24 cellular contexts compared by ENCODE assay signal in genomic region chr17:50957600-50958575, GRCh38.
DNase-seq lines count a peak whose midpoint lies in the region; ATAC-seq and TF ChIP-seq lines count a peak whose summit lies in the region.
"Had no signal": no experiment of that assay in that cellular context is flagged by ENCODE, and none has a peak within 500 bp of the region (broad histone marks: within the 10 kb centered on the region; RNA-seq: fewer than 3 reads in every experiment).

No MANE protein-coding gene starts in this region.

- H3K27ac ChIP-seq in heart left ventricle (no peak overlapping the region), MM.1S (ENCODE audit: low read length) (peak overlapping the region; percentile 97; the same call in 1 of the 2 replicates), endodermal cell (ENCODE audit: low read depth, low read length) (no peak overlapping the region), smooth muscle cell (ENCODE audit: low read depth) (peak overlapping the region; percentile 25)
- H3K27ac ChIP-seq: hepatocyte had no signal

- peaks cover 16% of the 10 kb centered on the region for H3K4me1 Mint-ChIP-seq in endodermal cell
- peaks cover 6% of the 10 kb centered on the region for H3K4me1 Mint-ChIP-seq in activated CD4-positive, alpha-beta T cell treated with anti-CD3 and anti-CD28 coated beads, Interleukin-2, amount 10 ng/mL, durations not matched to agents 24 days and 14 days

- H3K27ac Mint-ChIP-seq in endodermal cell: peak overlapping the region; percentile 55
- H3K27ac Mint-ChIP-seq in activated CD4-positive, alpha-beta T cell treated with anti-CD3 and anti-CD28 coated beads, Interleukin-2, amount 10 ng/mL, durations not matched to agents 24 days and 14 days: no peak overlapping the region
- H3K27ac Mint-ChIP-seq: CD8-positive, alpha-beta T cell; stimulated activated naive CD8-positive, alpha-beta T cell treated with anti-CD3 and anti-CD28 coated beads, Interleukin-15, Interleukin-2, amounts not matched to agents 100 ng/mL and 50 ng/mL, for 24 hours had no signal

- TF ChIP-seq CTCF in heart left ventricle (IDR thresholded peaks at IDR 0.05): no peak
- no peak for TF ChIP-seq CTCF in MM.1S (IDR thresholded peaks at IDR 0.05; ENCODE audit: low read length)
- no peak for TF ChIP-seq CTCF in endodermal cell (conservative IDR thresholded peaks at IDR 0.05)
- TF ChIP-seq CTCF in smooth muscle cell (IDR thresholded peaks at IDR 0.05; ENCODE audit: borderline replicate concordance, insufficient read depth, poor library complexity, severe bottlenecking): no peak

- TF ChIP-seq POLR2A in heart left ventricle (IDR thresholded peaks at IDR 0.05): no peak

- peaks cover 5% of the 10 kb centered on the region for H3K36me3 Mint-ChIP-seq in endodermal cell (ENCODE audit: low read depth)
- peaks cover 10% of the 10 kb centered on the region for H3K36me3 Mint-ChIP-seq in activated CD4-positive, alpha-beta T cell treated with anti-CD3 and anti-CD28 coated beads, Interleukin-2, amount 10 ng/mL, durations not matched to agents 24 days and 14 days (ENCODE audit: low read depth)
- H3K36me3 Mint-ChIP-seq: activated CD4-positive, alpha-beta memory T cell treated with anti-CD3 and anti-CD28 coated beads for 36 hours had no signal

- H3F3A ChIP-seq in MM.1S (ENCODE audit: insufficient read depth, low read length) (peaks cover 13% of the 10 kb centered on the region), smooth muscle cell (ENCODE audit: low read depth) (no peaks in the 10 kb centered on the region)

- H4K20me1 ChIP-seq in MM.1S (ENCODE audit: insufficient read depth, low read length): no peaks in the 10 kb centered on the region
- H4K20me1 ChIP-seq in smooth muscle cell (ENCODE audit: low read depth): no peaks in the 10 kb centered on the region

- H3K79me2 ChIP-seq in MM.1S (ENCODE audit: low read length) (no peaks in the 10 kb centered on the region), smooth muscle cell (ENCODE audit: low read depth) (no peaks in the 10 kb centered on the region)
- H3K79me2 ChIP-seq: hepatocyte had no signal

- peaks cover 4% of the 10 kb centered on the region for H3K27me3 Mint-ChIP-seq in endodermal cell (ENCODE audit: insufficient read depth)
- H3K27me3 Mint-ChIP-seq in activated CD4-positive, alpha-beta T cell treated with anti-CD3 and anti-CD28 coated beads, Interleukin-2, amount 10 ng/mL, durations not matched to agents 24 days and 14 days: no peaks in the 10 kb centered on the region
- H3K27me3 Mint-ChIP-seq: activated CD4-positive, alpha-beta memory T cell treated with anti-CD3 and anti-CD28 coated beads for 36 hours; stimulated activated naive CD8-positive, alpha-beta T cell treated with anti-CD3 and anti-CD28 coated beads, Interleukin-15, Interleukin-2, amounts not matched to agents 100 ng/mL and 50 ng/mL, for 24 hours had no signal

- ATAC-seq in Right ventricle myocardium superior (ENCODE audit: poor library complexity): no peak
- no peak for ATAC-seq in heart left ventricle
- ATAC-seq: gastroesophageal sphincter had no signal

- H3K4me3 Mint-ChIP-seq in endodermal cell: no peak overlapping the region
- H3K4me3 Mint-ChIP-seq in activated CD4-positive, alpha-beta T cell treated with anti-CD3 and anti-CD28 coated beads, Interleukin-2, amount 10 ng/mL, durations not matched to agents 24 days and 14 days: no peak overlapping the region
- H3K4me3 Mint-ChIP-seq: activated CD4-positive, alpha-beta memory T cell treated with anti-CD3 and anti-CD28 coated beads for 36 hours; CD8-positive, alpha-beta T cell; stimulated activated naive CD8-positive, alpha-beta T cell treated with anti-CD3 and anti-CD28 coated beads, Interleukin-15, Interleukin-2, amounts not matched to agents 100 ng/mL and 50 ng/mL, for 24 hours had no signal

- peak; percentile 6 for DNase-seq in Right ventricle myocardium superior
- no peak for DNase-seq in heart left ventricle
- no peak for DNase-seq in MM.1S
- DNase-seq in endodermal cell: no peak
- no peak for DNase-seq in smooth muscle cell (lab: John Stamatoyannopoulos, UW; ENCODE audit: unreplicated experiment)
- DNase-seq in hippocampal formation (lab: John Stamatoyannopoulos, UW): no peak
- DNase-seq in activated CD4-positive, alpha-beta T cell treated with anti-CD3 and anti-CD28 coated beads, Interleukin-2, amount 10 ng/mL, durations not matched to agents 24 days and 14 days: no peak
- DNase-seq in DMS79 treated with DMSO at 0.1 percent for 48 hours (lab: John Stamatoyannopoulos, UW): no peak
- DNase-seq: activated CD4-positive, alpha-beta memory T cell treated with anti-CD3 and anti-CD28 coated beads for 36 hours; activated CD4-positive, CD25-positive, alpha-beta regulatory T cell treated with anti-CD3 and anti-CD28 coated beads, Interleukin-2, amount 50 U/mL, for 72 hours; CD8-positive, alpha-beta T cell; cerebellar nuclear complex; Karpas-422; NCI-H2029; ovary; right cardiac atrium; SHP77; spleen; stimulated activated CD4-positive, alpha-beta T cell treated with anti-CD3 and anti-CD28 coated beads, Interleukin-2, amount 100 ng/mL, for 24 hours; testis had no signal

- no peaks in the 10 kb centered on the region for H3K9me2 ChIP-seq in MM.1S (replicated peaks; ENCODE audit: insufficient read depth, low read length)

- intact Hi-C loops in Right ventricle myocardium superior (cut with DNase I): no loop called here
- intact Hi-C loops in heart left ventricle (cut with DNase I): loop anchor here in 9 of 10 donors (2.0 to 10.0 kb wide), 6 partner anchors 106 to 413 kb away; partner anchors contain the start of gene SPATA20 (in 4 of the 9)
- intact Hi-C loops in activated CD4-positive, alpha-beta T cell treated with anti-CD3 and anti-CD28 coated beads, Interleukin-2, amount 10 ng/mL, durations not matched to agents 24 days and 14 days (cut with micrococcal nuclease): loop anchor here (10.0 kb wide), 1 partner anchor 413 kb away; the partner anchor contains the start of gene SPATA20

- H3K9me3 ChIP-seq in heart left ventricle (no peaks in the 10 kb centered on the region), MM.1S (replicated peaks; ENCODE audit: insufficient read depth, low read length) (no peaks in the 10 kb centered on the region), endodermal cell (ENCODE audit: control insufficient read depth, low read length) (no peaks in the 10 kb centered on the region), smooth muscle cell (replicated peaks; ENCODE audit: low read depth) (no peaks in the 10 kb centered on the region)
- H3K9me3 ChIP-seq: gastroesophageal sphincter, ovary, spleen, testis had no signal

- H3K4me2 ChIP-seq in MM.1S (ENCODE audit: low read depth, low read length): no peak overlapping the region
- H3K4me2 ChIP-seq in smooth muscle cell: no peak overlapping the region
- H3K4me2 ChIP-seq: hepatocyte had no signal

- H3K9ac ChIP-seq in MM.1S (ENCODE audit: low read length) (no peak overlapping the region), endodermal cell (ENCODE audit: extremely low read depth, low read length, poor library complexity, severe bottlenecking) (no peak overlapping the region), smooth muscle cell (ENCODE audit: low read depth) (no peak overlapping the region)

- H2AFZ ChIP-seq in MM.1S (ENCODE audit: low read length) (no peak overlapping the region), smooth muscle cell (ENCODE audit: low read depth) (no peak overlapping the region)
- H2AFZ ChIP-seq: hepatocyte had no signal

- H3K36me3 ChIP-seq in heart left ventricle: peaks cover 0 to 34% (median 22%) of the 10 kb centered on the region in 9 donors
- no peaks in the 10 kb centered on the region for H3K36me3 ChIP-seq in MM.1S (replicated peaks; ENCODE audit: insufficient read depth, low read length)
- peaks cover 14% of the 10 kb centered on the region for H3K36me3 ChIP-seq in endodermal cell (ENCODE audit: control insufficient read depth, insufficient read depth, low read length)
- H3K36me3 ChIP-seq in smooth muscle cell (ENCODE audit: low read depth): no peaks in the 10 kb centered on the region
- H3K36me3 ChIP-seq: ovary had no signal

- H3K4me3 ChIP-seq in heart left ventricle (no peak overlapping the region), MM.1S (ENCODE audit: low read length) (no peak overlapping the region), endodermal cell (ENCODE audit: low read length) (no peak overlapping the region), smooth muscle cell (no peak overlapping the region)
- H3K4me3 ChIP-seq: gastroesophageal sphincter, hepatocyte, lung, ovary, spleen, testis had no signal

- WGBS in heart left ventricle, 4 donors: 82 to 89% (median 86%) methylated on average over 15 of the region's 15 CpGs
- 92 to 96% methylated on average over 10 to 15 of the region's 15 CpGs for WGBS in endodermal cell (ENCODE audit: insufficient coverage in 1 of 2, insufficient read length in 1 of 2), 2 experiments
- WGBS in smooth muscle cell (ENCODE audit: low lambda C conversion rate): 86% methylated on average over 15 of the region's 15 CpGs

- H3K9me3 Mint-ChIP-seq in endodermal cell: no peaks in the 10 kb centered on the region
- H3K9me3 Mint-ChIP-seq in activated CD4-positive, alpha-beta T cell treated with anti-CD3 and anti-CD28 coated beads, Interleukin-2, amount 10 ng/mL, durations not matched to agents 24 days and 14 days: no peaks in the 10 kb centered on the region
- H3K9me3 Mint-ChIP-seq: activated CD4-positive, alpha-beta memory T cell treated with anti-CD3 and anti-CD28 coated beads for 36 hours; CD8-positive, alpha-beta T cell; stimulated activated naive CD8-positive, alpha-beta T cell treated with anti-CD3 and anti-CD28 coated beads, Interleukin-15, Interleukin-2, amounts not matched to agents 100 ng/mL and 50 ng/mL, for 24 hours had no signal

- H3K4me1 ChIP-seq in heart left ventricle (peaks cover 0 to 42% (median 28%) of the 10 kb centered on the region in 12 donors), MM.1S (ENCODE audit: low read length) (peaks cover 21% of the 10 kb centered on the region), endodermal cell (ENCODE audit: control insufficient read depth, insufficient read depth, low read length) (peaks cover 10% of the 10 kb centered on the region), smooth muscle cell (ENCODE audit: low read depth) (peaks cover 15% of the 10 kb centered on the region)

- H3K27me3 ChIP-seq in heart left ventricle (no peaks in the 10 kb centered on the region), MM.1S (replicated peaks; ENCODE audit: insufficient read depth, low read length) (no peaks in the 10 kb centered on the region), endodermal cell (ENCODE audit: control insufficient read depth, insufficient read depth, low read length, poor library complexity, severe bottlenecking) (no peaks in the 10 kb centered on the region), smooth muscle cell (ENCODE audit: low read depth) (no peaks in the 10 kb centered on the region)
- H3K27me3 ChIP-seq: gastroesophageal sphincter, hepatocyte, ovary, spleen, testis had no signal

Comparison
In these comparisons a context has a peak if more than half of its experiments do, and no peak if none do; other contexts are left out.
1. H3K27ac ChIP-seq: peak in MM.1S (single experiment) and smooth muscle cell (single experiment); none in heart left ventricle (0 of 12) and endodermal cell (single experiment).